In genomic region chr7:110204527-110204926, GRCh38 we compare ENCODE assay signal across 16 cellular contexts.
A peak's percentile ranks its signal among the peaks of the same experiment; 100 is the strongest.
DNase-seq lines count a peak whose midpoint lies in the region; ATAC-seq and TF ChIP-seq lines count a peak whose summit lies in the region.
"Had no signal": no experiment of that assay in that cellular context is flagged by ENCODE, and none has a peak within 500 bp of the region (broad histone marks: within the 10 kb centered on the region; RNA-seq: fewer than 3 reads in every experiment).

No MANE protein-coding gene starts in this region.

- no peaks in the 10 kb centered on the region for H3K36me3 Mint-ChIP-seq in T-helper 17 cell (ENCODE audit: low read depth)
- H3K36me3 Mint-ChIP-seq: IgD-negative memory B cell, mesothelial cell of epicardium had no signal

- no peak overlapping the region for H3K4me3 ChIP-seq in ascending aorta
- H3K4me3 ChIP-seq: suprapubic skin had no signal

- H3K27me3 Mint-ChIP-seq in T-helper 17 cell: no peaks in the 10 kb centered on the region
- H3K27me3 Mint-ChIP-seq: IgD-negative memory B cell had no signal

- CTCF ChIA-PET in HEK293T (lab: Yijun Ruan, JAX): no interaction called here

- TF ChIP-seq CTCF in C4-2B (conservative IDR thresholded peaks at IDR 0.05): peak; percentile 30
- TF ChIP-seq CTCF in VCaP (conservative IDR thresholded peaks at IDR 0.05): peak; percentile 59
- TF ChIP-seq CTCF in ascending aorta (IDR thresholded peaks at IDR 0.05): no peak

- no peak for ATAC-seq in T-helper 17 cell

- DNase-seq in HEK293T (ENCODE audit: extremely low spot score) (peak; percentile 11), iPS-NIHi7 (ENCODE audit: extremely low spot score) (peak; percentile 75), T-helper 17 cell (no peak), SKM-1 (lab: John Stamatoyannopoulos, UW; ENCODE audit: unreplicated experiment) (no peak), cardiac septum (ENCODE audit: low spot score) (no peak), ascending aorta (ENCODE audit: low spot score in 2 of 2) (no peak)
- DNase-seq: activated CD4-positive, alpha-beta T cell treated with anti-CD3 and anti-CD28 coated beads, Interleukin-2, amount 50 U/mL, for 48 hours; head of caudate nucleus; NCI-H2029 treated with DMSO at 0.1 percent for 48 hours; retina had no signal

- H3K27ac Mint-ChIP-seq in T-helper 17 cell: no peak overlapping the region
- H3K27ac Mint-ChIP-seq: activated naive CD4-positive, alpha-beta T cell treated with anti-CD3 and anti-CD28 coated beads, Interleukin-2, amount 50 U/mL, for 24 hours; IgD-negative memory B cell; mesothelial cell of epicardium had no signal

- H3K4me1 Mint-ChIP-seq in T-helper 17 cell: no peaks in the 10 kb centered on the region
- H3K4me1 Mint-ChIP-seq: activated naive CD4-positive, alpha-beta T cell treated with anti-CD3 and anti-CD28 coated beads, Interleukin-2, amount 50 U/mL, for 24 hours; IgD-negative memory B cell had no signal

- no peaks in the 10 kb centered on the region for H3K9me3 ChIP-seq in T-helper 17 cell (ENCODE audit: control insufficient read depth, low read length, poor library complexity, severe bottlenecking)
- H3K9me3 ChIP-seq in ascending aorta: no peaks in the 10 kb centered on the region
- H3K9me3 ChIP-seq: suprapubic skin had no signal

- H3K4me3 Mint-ChIP-seq in T-helper 17 cell: no peak overlapping the region
- H3K4me3 Mint-ChIP-seq: activated naive CD4-positive, alpha-beta T cell treated with anti-CD3 and anti-CD28 coated beads, Interleukin-2, amount 50 U/mL, for 24 hours; IgD-negative memory B cell; mesothelial cell of epicardium had no signal

- POLR2A ChIA-PET in HEK293T (lab: Yijun Ruan, JAX): no interaction called here

- no peaks in the 10 kb centered on the region for H3K36me3 ChIP-seq in ascending aorta
- H3K36me3 ChIP-seq: suprapubic skin had no signal

- no peaks in the 10 kb centered on the region for H3K4me1 ChIP-seq in ascending aorta
- H3K4me1 ChIP-seq: suprapubic skin had no signal

- intact Hi-C loops in cardiac septum (cut with DNase I) (no loop called here), ascending aorta (cut with DNase I) (no loop called here)

- H3K27ac ChIP-seq in C4-2B (no peak overlapping the region), VCaP (no peak overlapping the region), ascending aorta (no peak overlapping the region)
- H3K27ac ChIP-seq: suprapubic skin had no signal

- no peaks in the 10 kb centered on the region for H3K27me3 ChIP-seq in ascending aorta
- H3K27me3 ChIP-seq: suprapubic skin had no signal

TF ChIP-seq in HEK293T, 16 proteins besides CTCF, POLR2A, EP300 and RAD21:
- TF ChIP-seq CTBP1 (IDR thresholded peaks at IDR 0.05; ENCODE audit: borderline replicate concordance): no peak
- no peak for TF ChIP-seq ELF4 (IDR thresholded peaks at IDR 0.05)
- TF ChIP-seq FOXA1 (IDR thresholded peaks at IDR 0.05): no peak
- no peak for TF ChIP-seq FOXM1 (IDR thresholded peaks at IDR 0.05; ENCODE audit: borderline replicate concordance)
- TF ChIP-seq NFRKB (IDR thresholded peaks at IDR 0.05): no peak
- TF ChIP-seq FOXK2 (IDR thresholded peaks at IDR 0.05): no peak
- TF ChIP-seq SUZ12 (IDR thresholded peaks at IDR 0.05): no peak
- TF ChIP-seq ARNT (IDR thresholded peaks at IDR 0.05): no peak
- no peak for TF ChIP-seq LEF1 (IDR thresholded peaks at IDR 0.05; ENCODE audit: borderline replicate concordance)
- TF ChIP-seq L3MBTL2 (conservative IDR thresholded peaks at IDR 0.05): no peak
- TF ChIP-seq, protein P1, sequence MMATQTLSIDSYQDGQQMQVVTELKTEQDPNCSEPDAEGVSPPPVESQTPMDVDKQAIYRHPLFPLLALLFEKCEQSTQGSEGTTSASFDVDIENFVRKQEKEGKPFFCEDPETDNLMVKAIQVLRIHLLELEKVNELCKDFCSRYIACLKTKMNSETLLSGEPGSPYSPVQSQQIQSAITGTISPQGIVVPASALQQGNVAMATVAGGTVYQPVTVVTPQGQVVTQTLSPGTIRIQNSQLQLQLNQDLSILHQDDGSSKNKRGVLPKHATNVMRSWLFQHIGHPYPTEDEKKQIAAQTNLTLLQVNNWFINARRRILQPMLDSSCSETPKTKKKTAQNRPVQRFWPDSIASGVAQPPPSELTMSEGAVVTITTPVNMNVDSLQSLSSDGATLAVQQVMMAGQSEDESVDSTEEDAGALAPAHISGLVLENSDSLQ (IDR thresholded peaks at IDR 0.05): no peak
- TF ChIP-seq BHLHE40 (IDR thresholded peaks at IDR 0.05; ENCODE audit: borderline replicate concordance): no peak

Comparison
In these comparisons a context has a peak if more than half of its experiments do, and no peak if none do; other contexts are left out.
1. CTCF ChIP-seq: peak in C4-2B (single experiment) and VCaP (single experiment); none in ascending aorta (0 of 3).
2. DNase-seq: peak in HEK293T (single experiment) and iPS-NIHi7 (single experiment); none in T-helper 17 cell (0 of 3), SKM-1 (single experiment), cardiac septum (single experiment) and ascending aorta (0 of 2).